10 cellular contexts compared by ENCODE assay signal in the genomic region with DNA sequence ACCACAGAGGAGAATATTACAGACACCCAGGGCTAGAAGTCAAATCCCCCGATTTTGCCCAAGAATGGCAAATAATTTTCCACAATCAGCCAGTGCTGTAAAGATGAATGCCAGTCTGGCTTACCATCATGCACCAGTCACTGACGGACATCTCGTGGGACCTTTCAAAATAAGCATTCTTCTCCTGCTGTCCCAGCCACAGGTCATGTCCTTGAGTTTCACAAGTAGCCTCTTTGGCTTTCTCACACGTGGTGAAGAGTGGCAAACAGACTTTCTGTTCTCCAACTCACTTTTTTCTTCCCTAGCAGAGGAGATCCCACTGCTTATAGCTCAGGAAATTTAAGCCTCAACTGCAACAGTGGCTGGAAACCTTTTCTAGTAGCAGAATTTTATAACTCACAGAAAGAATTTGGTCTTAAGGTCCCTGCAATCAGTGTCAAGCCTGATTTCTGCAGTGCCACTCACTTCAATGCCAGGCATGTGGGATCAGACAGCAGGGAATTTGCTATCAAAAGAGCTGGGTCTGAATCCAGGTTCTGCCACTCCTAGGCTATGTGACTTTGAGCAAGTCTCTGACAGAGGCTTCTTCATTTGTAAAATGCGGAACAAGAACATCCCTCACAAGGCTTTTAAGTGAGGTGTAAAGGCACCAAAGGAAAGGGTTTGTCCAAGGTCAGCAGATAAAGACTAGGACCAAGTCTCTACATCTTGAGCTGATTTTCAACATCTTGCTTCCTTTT. TPM values are rescaled to one million over a fixed set of nuclear protein-coding genes. Genes with fewer than 3 reads are reported as not detected.
DNase-seq lines count a peak whose midpoint lies in the region; ATAC-seq and TF ChIP-seq lines count a peak whose summit lies in the region.
"Had no signal": no experiment of that assay in that cellular context is flagged by ENCODE, and none has a peak within 500 bp of the region (broad histone marks: within the 10 kb centered on the region; RNA-seq: fewer than 3 reads in every experiment).

No MANE protein-coding gene starts in this region.

- intact Hi-C loops in cardiac septum (cut with DNase I) = loop anchor here (5.0 kb wide), 1 partner anchor 76 kb away; the partner anchor contains the start of gene LIMK2
- intact Hi-C loops in left cardiac atrium (cut with DNase I) = no loop called here
- intact Hi-C loops in upper lobe of right lung (cut with DNase I) = no loop called here

- no peaks in the 10 kb centered on the region for H3K9me3 ChIP-seq in mucosa of rectum (ENCODE audit: control insufficient read depth in 2 of 2, low read length in 2 of 2)
- H3K9me3 ChIP-seq in upper lobe of right lung = no peaks in the 10 kb centered on the region

- H3K4me1 Mint-ChIP-seq in activated naive CD8-positive, alpha-beta T cell treated with anti-CD3 and anti-CD28 coated beads, Interleukin-2, amount 50 U/mL, for 24 hours = peaks cover 84% of the 10 kb centered on the region
- H3K4me1 Mint-ChIP-seq in HFFc6 (ENCODE audit: low read depth) = peaks cover 32% of the 10 kb centered on the region

- H3K4me3 ChIP-seq in mucosa of rectum (ENCODE audit: low read length in 2 of 2) (peak overlapping the region; percentile 75 to 85), upper lobe of right lung (peak overlapping the region; percentile 72)

- DNase-seq in cardiac septum (ENCODE audit: low spot score) (peak; percentile 56), left cardiac atrium (no peak), upper lobe of right lung (no peak), HFFc6 (no peak), cerebellar nuclear complex (lab: John Stamatoyannopoulos, UW) (no peak)
- DNase-seq in activated naive CD8-positive, alpha-beta T cell treated with anti-CD3 and anti-CD28 coated beads, Interleukin-2, amount 50 U/mL, for 24 hours = no peak
- DNase-seq: activated gamma-delta T cell treated with Interleukin-2 at 50 U/mL for 16 hours had no signal

- peaks cover 6% of the 10 kb centered on the region for H3K36me3 Mint-ChIP-seq in activated naive CD8-positive, alpha-beta T cell treated with anti-CD3 and anti-CD28 coated beads, Interleukin-2, amount 50 U/mL, for 24 hours (ENCODE audit: low read depth)
- H3K36me3 Mint-ChIP-seq in HFFc6 (ENCODE audit: low read depth) = peaks cover 7% of the 10 kb centered on the region; the same call in 1 of the 2 replicates

- H3K36me3 ChIP-seq in mucosa of rectum (ENCODE audit: control insufficient read depth in 2 of 2, insufficient read depth in 2 of 2, low read length in 2 of 2) (peaks cover 37 to 43% of the 10 kb centered on the region in 2 donors), upper lobe of right lung (peaks cover 50% of the 10 kb centered on the region)

- peak overlapping the region; percentile 97 for H3K27ac Mint-ChIP-seq in activated naive CD8-positive, alpha-beta T cell treated with anti-CD3 and anti-CD28 coated beads, Interleukin-2, amount 50 U/mL, for 24 hours
- H3K27ac Mint-ChIP-seq in HFFc6 = no peak overlapping the region

- peak overlapping the region; percentile 83 to 95 for H3K9ac ChIP-seq in mucosa of rectum (ENCODE audit: low read depth in 1 of 2, low read length in 2 of 2)

- H3K27ac ChIP-seq in mucosa of rectum (ENCODE audit: low read depth in 2 of 2, low read length in 2 of 2) (peak overlapping the region; percentile 97 to 99), upper lobe of right lung (peak overlapping the region; percentile 98)

- H3K27me3 Mint-ChIP-seq in activated naive CD8-positive, alpha-beta T cell treated with anti-CD3 and anti-CD28 coated beads, Interleukin-2, amount 50 U/mL, for 24 hours = no peaks in the 10 kb centered on the region
- no peaks in the 10 kb centered on the region; the same call in 1 of the 2 replicates for H3K27me3 Mint-ChIP-seq in HFFc6 (ENCODE audit: insufficient read depth)

- H3K27me3 ChIP-seq in mucosa of rectum (ENCODE audit: control insufficient read depth in 2 of 2, insufficient read depth in 2 of 2, low read length in 2 of 2) (no peaks in the 10 kb centered on the region), upper lobe of right lung (no peaks in the 10 kb centered on the region)

- ATAC-seq in left cardiac atrium = no peak
- no peak for ATAC-seq in activated naive CD8-positive, alpha-beta T cell treated with anti-CD3 and anti-CD28 coated beads, Interleukin-2, amount 50 U/mL, for 24 hours
- ATAC-seq in upper lobe of right lung = peak; percentile 3
- no peak for ATAC-seq in GM18520 (IDR thresholded peaks at IDR 0.05; ENCODE audit: unreplicated experiment)
- ATAC-seq: SK-N-SH treated with all-trans-retinoic acid at 6 μM for 48 hours had no signal

- no peaks in the 10 kb centered on the region for H3K9me3 Mint-ChIP-seq in activated naive CD8-positive, alpha-beta T cell treated with anti-CD3 and anti-CD28 coated beads, Interleukin-2, amount 50 U/mL, for 24 hours
- H3K9me3 Mint-ChIP-seq in HFFc6 = no peaks in the 10 kb centered on the region

- TF ChIP-seq CTCF in upper lobe of right lung (IDR thresholded peaks at IDR 0.05) = no peak
- no peak for TF ChIP-seq CTCF in HFFc6 (IDR thresholded peaks at IDR 0.05)

- peak overlapping the region; percentile 92 for H3K4me3 Mint-ChIP-seq in activated naive CD8-positive, alpha-beta T cell treated with anti-CD3 and anti-CD28 coated beads, Interleukin-2, amount 50 U/mL, for 24 hours
- H3K4me3 Mint-ChIP-seq in HFFc6 = no peak overlapping the region

- H3K4me1 ChIP-seq in mucosa of rectum (ENCODE audit: control insufficient read depth in 2 of 2, insufficient read depth in 2 of 2, low read length in 2 of 2) = peaks cover 15 to 25% of the 10 kb centered on the region in 2 donors
- H3K4me1 ChIP-seq in upper lobe of right lung = peaks cover 57% of the 10 kb centered on the region

RNA-seq across cellular contexts. Expression of gene PIK3IP1, which starts 3.6 kb away (rescaled TPM):
- 10.5 TPM for total RNA-seq in cardiac septum
- 10 to 100 TPM in 1 of 2 donors, 1 to 10 TPM in 1; 5.2 to 15.6 TPM for total RNA-seq in left cardiac atrium
- total RNA-seq in upper lobe of right lung = 56.4 TPM
- 10 to 100 TPM in 1 of 6 experiments, 1 to 10 TPM in 5; 8.3 to 11.3 (median 8.9) TPM for total RNA-seq in HFFc6 (2021; fragmentation: NEBNext Ultra II Directional; extraction: Animal tissue kit (Norgen Biotek cat#: 25700))

RNA-seq across cellular contexts. Expression of gene PATZ1, which starts 57.5 kb away (rescaled TPM):
- 11.9 TPM for total RNA-seq in cardiac septum
- 10 to 100 TPM; 11.5 to 12.3 TPM for total RNA-seq in left cardiac atrium
- total RNA-seq in upper lobe of right lung = 24.3 TPM
- total RNA-seq in HFFc6 (2021; fragmentation: NEBNext Ultra II Directional; extraction: Animal tissue kit (Norgen Biotek cat#: 25700)) = 10 to 100 TPM; 12.4 to 16.0 (median 13.9) TPM
